In genomic region chr11:32231909-32232493, GRCh38 we compare ENCODE assay signal across 9 cellular contexts.
DNase-seq lines count a peak whose midpoint lies in the region; ATAC-seq and TF ChIP-seq lines count a peak whose summit lies in the region.
"Had no signal": no experiment of that assay in that cellular context is flagged by ENCODE, and none has a peak within 500 bp of the region (broad histone marks: within the 10 kb centered on the region; RNA-seq: fewer than 3 reads in every experiment).

No MANE protein-coding gene starts in this region.

- H3K4me3 Mint-ChIP-seq in activated naive CD4-positive, alpha-beta T cell treated with anti-CD3 and anti-CD28 coated beads, Interleukin-2, amount 10 ng/mL, durations not matched to agents 7 days and 5 days = no peak overlapping the region
- H3K4me3 Mint-ChIP-seq in GM23338 = no peak overlapping the region

- no peak overlapping the region for H2AFZ ChIP-seq in GM23338
- H2AFZ ChIP-seq in Loucy (ENCODE audit: low read length) = 0 out of 2 replicates have a peak overlapping the region, but pooled peaks have one; percentile 60
- H2AFZ ChIP-seq in mesenchymal stem cell (ENCODE audit: low read depth, low read length) = no peak overlapping the region

- H3K4me2 ChIP-seq in GM23338 (no peak overlapping the region), Loucy (ENCODE audit: low read depth, low read length, poor library complexity, severe bottlenecking) (no peak overlapping the region), mesenchymal stem cell (ENCODE audit: low read length, poor library complexity, severe bottlenecking) (no peak overlapping the region)

- H3K9ac ChIP-seq in Loucy (ENCODE audit: low read depth, low read length, poor library complexity, severe bottlenecking) (no peak overlapping the region), mesenchymal stem cell (ENCODE audit: low read length) (no peak overlapping the region)

- no peak overlapping the region for H3K27ac Mint-ChIP-seq in activated naive CD4-positive, alpha-beta T cell treated with anti-CD3 and anti-CD28 coated beads, Interleukin-2, amount 10 ng/mL, durations not matched to agents 7 days and 5 days
- peak overlapping the region; percentile 22 for H3K27ac Mint-ChIP-seq in GM23338

- H2BK120ac ChIP-seq in mesenchymal stem cell (ENCODE audit: low read depth, low read length) = no peak overlapping the region

- H4K91ac ChIP-seq in mesenchymal stem cell (ENCODE audit: low read length) = no peak overlapping the region

- H3K23ac ChIP-seq in mesenchymal stem cell (ENCODE audit: low read length in 2 of 2) = no peak overlapping the region

- H3K79me2 ChIP-seq in GM23338 (replicated peaks; ENCODE audit: insufficient read depth) (no peaks in the 10 kb centered on the region), Loucy (ENCODE audit: insufficient read depth, low read length) (no peaks in the 10 kb centered on the region)

- no peak overlapping the region for H2AK5ac ChIP-seq in mesenchymal stem cell (ENCODE audit: low read length, severe bottlenecking)

- peak; percentile 95 for ATAC-seq in GM23338

- H3K79me1 ChIP-seq in mesenchymal stem cell (replicated peaks; ENCODE audit: low read length, poor library complexity, severe bottlenecking) = no peaks in the 10 kb centered on the region

- no peak overlapping the region for H3K4me3 ChIP-seq in GM23338
- no peak overlapping the region for H3K4me3 ChIP-seq in Loucy (ENCODE audit: low read length, poor library complexity, severe bottlenecking)
- H3K4me3 ChIP-seq in mesenchymal stem cell (ENCODE audit: insufficient read depth in 1 of 2, low read depth in 1 of 2, low read length in 2 of 2) = no peak overlapping the region
- no peak overlapping the region for H3K4me3 ChIP-seq in suprapubic skin

- H3K36me3 Mint-ChIP-seq in activated naive CD4-positive, alpha-beta T cell treated with anti-CD3 and anti-CD28 coated beads, Interleukin-2, amount 10 ng/mL, durations not matched to agents 7 days and 5 days = no peaks in the 10 kb centered on the region
- H3K36me3 Mint-ChIP-seq in GM23338 (ENCODE audit: low read depth) = no peaks in the 10 kb centered on the region

- peaks cover 8% of the 10 kb centered on the region for H3K27me3 Mint-ChIP-seq in activated naive CD4-positive, alpha-beta T cell treated with anti-CD3 and anti-CD28 coated beads, Interleukin-2, amount 10 ng/mL, durations not matched to agents 7 days and 5 days
- no peaks in the 10 kb centered on the region for H3K27me3 Mint-ChIP-seq in GM23338 (ENCODE audit: insufficient read depth, low read depth, poor library complexity)

- no peaks in the 10 kb centered on the region for H3K4me1 Mint-ChIP-seq in activated naive CD4-positive, alpha-beta T cell treated with anti-CD3 and anti-CD28 coated beads, Interleukin-2, amount 10 ng/mL, durations not matched to agents 7 days and 5 days
- peaks cover 3% of the 10 kb centered on the region; the same call in 1 of the 3 replicates for H3K4me1 Mint-ChIP-seq in GM23338

- no peaks in the 10 kb centered on the region for H3K9me3 ChIP-seq in Loucy (ENCODE audit: insufficient read depth, low read depth, low read length)
- H3K9me3 ChIP-seq in mesenchymal stem cell (ENCODE audit: control insufficient read depth, low read length) = no peaks in the 10 kb centered on the region
- H3K9me3 ChIP-seq in suprapubic skin = no peaks in the 10 kb centered on the region

- H2BK12ac ChIP-seq in mesenchymal stem cell (ENCODE audit: low read length in 2 of 2) = no peak overlapping the region

- no peak overlapping the region for H2BK15ac ChIP-seq in mesenchymal stem cell (ENCODE audit: low read depth, poor library complexity, severe bottlenecking)

- H3K18ac ChIP-seq in mesenchymal stem cell (ENCODE audit: low read depth in 1 of 2, low read length in 2 of 2) = no peak overlapping the region

- TF ChIP-seq CTCF in GM23338 (conservative IDR thresholded peaks at IDR 0.05; ENCODE audit: low read depth in 2 of 2) (peak; percentile 85 to 89), Loucy (conservative IDR thresholded peaks at IDR 0.05; ENCODE audit: low read length) (peak; percentile 92), suprapubic skin (IDR thresholded peaks at IDR 0.05) (peak in 1 of 2 donors; percentile 33)

- no peak for TF ChIP-seq POLR2A in suprapubic skin (IDR thresholded peaks at IDR 0.05)

- no peaks in the 10 kb centered on the region for H3K9me3 Mint-ChIP-seq in activated naive CD4-positive, alpha-beta T cell treated with anti-CD3 and anti-CD28 coated beads, Interleukin-2, amount 10 ng/mL, durations not matched to agents 7 days and 5 days
- no peaks in the 10 kb centered on the region for H3K9me3 Mint-ChIP-seq in GM23338

- peak; percentile 34 for DNase-seq in activated naive CD4-positive, alpha-beta T cell treated with anti-CD3 and anti-CD28 coated beads, Interleukin-2, amount 10 ng/mL, durations not matched to agents 7 days and 5 days
- DNase-seq in activated naive CD4-positive, alpha-beta T cell (lab: John Stamatoyannopoulos, UW) = no peak
- peak; percentile 76 for DNase-seq in GM23338 (ENCODE audit: low spot score)
- peak; percentile 26 for DNase-seq in amniotic epithelial cell (ENCODE audit: low read depth)
- DNase-seq in mesenchymal stem cell = peak; percentile 29
- no peak for DNase-seq in NCI-H226
- no peak for DNase-seq in suprapubic skin (ENCODE audit: low spot score in 2 of 2)

- H4K20me1 ChIP-seq in GM23338 (replicated peaks; ENCODE audit: insufficient read depth) (no peaks in the 10 kb centered on the region), Loucy (ENCODE audit: insufficient read depth, low read length, poor library complexity, severe bottlenecking) (no peaks in the 10 kb centered on the region)

- H3K27ac ChIP-seq in GM23338 (ENCODE audit: low read depth) (no peak overlapping the region), mesenchymal stem cell (ENCODE audit: low read length, poor library complexity, severe bottlenecking) (no peak overlapping the region), suprapubic skin (no peak overlapping the region)
- H3K27ac ChIP-seq: epithelial cell of prostate had no signal

- H3F3A ChIP-seq in GM23338 (replicated peaks; ENCODE audit: low read depth) = no peaks in the 10 kb centered on the region
- no peaks in the 10 kb centered on the region for H3F3A ChIP-seq in Loucy (ENCODE audit: low read depth)

- no peaks in the 10 kb centered on the region for H3K36me3 ChIP-seq in GM23338 (ENCODE audit: insufficient read depth)
- H3K36me3 ChIP-seq in Loucy (ENCODE audit: insufficient read depth, low read length) = no peaks in the 10 kb centered on the region
- H3K36me3 ChIP-seq in mesenchymal stem cell (ENCODE audit: control insufficient read depth in 1 of 2, insufficient read depth in 2 of 2, low read depth in 1 of 2, low read length in 2 of 2) = no peaks in the 10 kb centered on the region
- H3K36me3 ChIP-seq in suprapubic skin = no peaks in the 10 kb centered on the region

- TF ChIP-seq EP300 in suprapubic skin (IDR thresholded peaks at IDR 0.05) = no peak

- no peak overlapping the region for H3K4ac ChIP-seq in mesenchymal stem cell (ENCODE audit: low read depth in 1 of 2, low read length in 2 of 2)

- H3K27me3 ChIP-seq in GM23338 (ENCODE audit: insufficient read depth) = no peaks in the 10 kb centered on the region
- peaks cover 5% of the 10 kb centered on the region for H3K27me3 ChIP-seq in Loucy (ENCODE audit: insufficient read depth, low read length, poor library complexity, severe bottlenecking)
- H3K27me3 ChIP-seq in mesenchymal stem cell (ENCODE audit: control insufficient read depth in 1 of 2, insufficient read depth in 1 of 2, low read length in 2 of 2) = peaks cover 0 to 12% of the 10 kb centered on the region in 2 experiments
- H3K27me3 ChIP-seq in suprapubic skin = peaks cover 5% of the 10 kb centered on the region

- no peak overlapping the region for H2BK5ac ChIP-seq in mesenchymal stem cell (ENCODE audit: low read depth, low read length, poor library complexity, severe bottlenecking)

- 46% methylated on average over 3 of the region's 3 CpGs for WGBS in mesenchymal stem cell
- WGBS in suprapubic skin = 39% methylated on average over 3 of the region's 3 CpGs

- H3K9me2 ChIP-seq in GM23338 (ENCODE audit: insufficient read depth) = no peaks in the 10 kb centered on the region
- no peaks in the 10 kb centered on the region for H3K9me2 ChIP-seq in Loucy (replicated peaks; ENCODE audit: low read depth, low read length)

- no peak overlapping the region for H4K8ac ChIP-seq in mesenchymal stem cell (ENCODE audit: low read length)

- CTCF ChIA-PET in activated naive CD4-positive, alpha-beta T cell treated with anti-CD3 and anti-CD28 coated beads, Interleukin-2, amount 10 ng/mL, durations not matched to agents 7 days and 5 days (lab: Charles Lee) = interaction anchor here (1.0 to 1.5 kb wide), 2 partner anchors 12 to 20 kb away, joined by 3 to 8 read pairs; no protein-coding TSS in a partner anchor

- no peaks in the 10 kb centered on the region for H3K4me1 ChIP-seq in GM23338 (ENCODE audit: insufficient read depth)
- H3K4me1 ChIP-seq in Loucy (ENCODE audit: insufficient read depth, low read length, poor library complexity, severe bottlenecking) = peaks cover 4% of the 10 kb centered on the region
- no peaks in the 10 kb centered on the region for H3K4me1 ChIP-seq in mesenchymal stem cell (ENCODE audit: control insufficient read depth, insufficient read depth, low read depth, low read length)
- no peaks in the 10 kb centered on the region for H3K4me1 ChIP-seq in suprapubic skin

- no peak overlapping the region for H3K14ac ChIP-seq in mesenchymal stem cell (ENCODE audit: low read length in 2 of 2)

TF ChIP-seq in GM23338, 12 proteins besides CTCF, POLR2A, EP300 and RAD21 (continues in another document):
- no peak for TF ChIP-seq EZH2 (IDR thresholded peaks at IDR 0.05; ENCODE audit: low read depth, unreplicated experiment)
- TF ChIP-seq ETS1 (IDR thresholded peaks at IDR 0.05) = no peak
- no peak for TF ChIP-seq NANOG (IDR thresholded peaks at IDR 0.05; ENCODE audit: borderline replicate concordance)

Comparison
In these comparisons a context has a peak if more than half of its experiments do, and no peak if none do; other contexts are left out.
1. DNase-seq: peak in activated naive CD4-positive, alpha-beta T cell treated with anti-CD3 and anti-CD28 coated beads, Interleukin-2, amount 10 ng/mL, durations not matched to agents 7 days and 5 days (single experiment), GM23338 (single experiment), amniotic epithelial cell (single experiment) and mesenchymal stem cell (single experiment); none in activated naive CD4-positive, alpha-beta T cell (0 of 4), NCI-H226 (single experiment) and suprapubic skin (0 of 2).